In genomic region chr9:9862412-9862811, GRCh38 we compare ENCODE assay signal across 10 cellular contexts.
"Had no signal": no experiment of that assay in that cellular context is flagged by ENCODE, and none has a peak within 500 bp of the region (broad histone marks: within the 10 kb centered on the region; RNA-seq: fewer than 3 reads in every experiment).

No MANE protein-coding gene starts in this region.

- H2AFZ ChIP-seq: GM23248 had no signal

- H3K4me1 ChIP-seq: HAP-1 had no signal

- H3K27ac ChIP-seq: GM23248, HL-60, KMS-11 had no signal

- DNase-seq: GM23248, GOT3, H7, HFFc6, KBM-7 had no signal

- H3K36me3 ChIP-seq: HAP-1 had no signal

- ATAC-seq: HCT116, HepG2 had no signal

- H3K4me3 ChIP-seq: GM23248, HAP-1 had no signal

- H3K4me2 ChIP-seq: KMS-11 had no signal

- H3K9ac ChIP-seq: GM23248, KMS-11 had no signal

- H3K9me3 ChIP-seq: HAP-1 had no signal

- FAIRE-seq: HepG2 had no signal
